In genomic region chr19:55262359-55262758, GRCh38 we compare ENCODE assay signal across 26 cellular contexts. TPM values are rescaled to one million over a fixed set of nuclear protein-coding genes. Genes with fewer than 3 reads are reported as not detected.
"Had no signal": no experiment of that assay in that cellular context is flagged by ENCODE, and none has a peak within 500 bp of the region (broad histone marks: within the 10 kb centered on the region; RNA-seq: fewer than 3 reads in every experiment).

No MANE protein-coding gene starts in this region.

- ATAC-seq: body of pancreas, PC-3 had no signal

- H3K4me3 Mint-ChIP-seq: activated B cell treated with CpG ODN at 0.5 μM for 24 hours; activated CD4-positive, alpha-beta T cell treated with anti-CD3 and anti-CD28 coated beads, Interleukin-2, amount 10 ng/mL, durations not matched to agents 24 days and 14 days; activated naive CD4-positive, alpha-beta T cell treated with anti-CD3 and anti-CD28 coated beads for 36 hours had no signal

- H3K27ac Mint-ChIP-seq: activated B cell treated with CpG ODN at 0.5 μM for 24 hours; activated CD4-positive, alpha-beta T cell treated with anti-CD3 and anti-CD28 coated beads, Interleukin-2, amount 10 ng/mL, durations not matched to agents 24 days and 14 days; activated naive CD4-positive, alpha-beta T cell treated with anti-CD3 and anti-CD28 coated beads for 36 hours had no signal

- H3K27me3 Mint-ChIP-seq: activated B cell treated with CpG ODN at 0.5 μM for 24 hours had no signal

- H3K9me3 ChIP-seq: ascending aorta, body of pancreas had no signal

- DNase-seq: activated B cell treated with CpG ODN at 0.5 μM for 24 hours; activated CD4-positive, alpha-beta T cell treated with anti-CD3 and anti-CD28 coated beads for 1 hour; activated CD4-positive, alpha-beta T cell treated with anti-CD3 and anti-CD28 coated beads, Interleukin-2, amount 10 ng/mL, durations not matched to agents 24 days and 14 days; activated CD4-positive, alpha-beta T cell treated with anti-CD3 and anti-CD28 coated beads, Interleukin-2, amount 50 U/mL, for 48 hours; activated CD8-positive, alpha-beta memory T cell treated with anti-CD3 and anti-CD28 coated beads, Interleukin-2, amount 50 U/mL, for 48 hours; activated effector memory CD4-positive, alpha-beta T cell treated with anti-CD3 and anti-CD28 coated beads, Interleukin-2, amount 50 U/mL, for 16 hours; activated naive CD4-positive, alpha-beta T cell treated with anti-CD3 and anti-CD28 coated beads for 36 hours; activated T-cell treated with anti-CD3 and anti-CD28 coated beads, Interleukin-2, amount 50 U/mL, for 1 hour; amniotic stem cell; body of pancreas; central memory CD4-positive, alpha-beta T cell; MG63; MV-4-11; NCI-H1092 treated with DMSO at 0.1 percent for 48 hours; NCI-H1417 treated with DMSO at 0.1 percent for 48 hours; NCI-H1694; NCI-H2029; NCI-H345; NCI-H510A; NCI-H526 treated with DMSO at 0.1 percent for 48 hours; NK-92 treated with Interleukin-12 subunit alpha and Interleukin-12 subunit beta, amount 100 ng/mL, for 24 hours; PC-3; SIG-M5; T-helper 2 cell; T1000 had no signal

RNA-seq across cellular contexts. Expression of gene TMEM86B, which starts 33.8 kb away (rescaled TPM):
- total RNA-seq: ascending aorta had no signal

RNA-seq across cellular contexts. Expression of gene PTPRH, which starts 53.1 kb away (rescaled TPM):
- total RNA-seq: activated B cell treated with CpG ODN at 0.5 μM for 24 hours; activated CD4-positive, alpha-beta T cell treated with anti-CD3 and anti-CD28 coated beads, Interleukin-2, amount 10 ng/mL, durations not matched to agents 24 days and 14 days; activated naive CD4-positive, alpha-beta T cell treated with anti-CD3 and anti-CD28 coated beads for 36 hours had no signal
